In the genomic region with DNA sequence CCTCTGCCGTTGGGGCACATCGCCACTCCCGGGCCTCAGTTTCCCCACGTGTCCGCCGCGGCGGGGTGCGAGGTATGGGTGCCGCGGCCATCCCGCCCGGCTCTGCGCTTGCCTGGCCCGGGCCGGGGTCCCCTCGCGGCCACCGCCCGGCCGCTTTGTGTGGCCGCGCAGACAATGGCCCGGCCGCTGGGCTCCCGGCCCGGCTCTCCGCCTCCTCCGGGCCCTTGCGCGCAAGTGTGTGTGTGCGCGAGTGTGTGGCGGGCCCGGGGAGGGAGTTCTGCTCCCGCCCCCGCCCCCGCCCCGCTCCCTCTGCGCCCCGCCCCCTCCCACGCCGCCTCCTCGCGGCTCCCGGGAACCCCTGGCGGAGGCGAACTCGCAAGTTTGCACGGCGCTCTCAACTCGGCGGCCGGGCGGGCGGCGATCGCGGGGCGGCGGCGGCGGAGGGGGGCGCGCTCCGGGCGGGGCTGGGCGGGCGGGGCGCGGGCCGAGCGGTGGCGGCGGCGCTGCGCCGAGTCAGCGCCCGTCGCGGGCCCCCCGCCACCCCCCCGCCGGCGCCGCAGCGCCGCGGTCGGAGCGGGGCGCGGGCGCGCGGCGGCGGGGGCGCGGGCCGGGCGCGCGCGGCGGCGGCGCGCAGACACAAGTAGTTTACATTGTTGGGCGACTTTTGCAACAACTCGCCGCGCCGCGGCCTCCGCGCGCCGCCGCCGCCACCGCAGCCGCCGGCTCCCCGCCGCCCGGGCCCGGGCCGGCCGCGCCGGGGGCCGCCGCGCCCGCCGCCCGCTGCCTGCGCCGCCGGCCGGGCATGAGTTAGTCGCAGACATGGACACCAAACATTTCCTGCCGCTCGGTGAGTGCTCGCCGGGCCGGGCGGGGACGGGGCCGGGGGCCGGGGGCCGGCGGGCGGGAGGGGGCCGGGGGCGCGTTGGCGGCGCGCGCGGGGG, we compare ENCODE assay signal across 8 cellular contexts. TPM values are rescaled to one million over a fixed set of nuclear protein-coding genes. Genes with fewer than 3 reads are reported as not detected.
A peak's percentile ranks its signal among the peaks of the same experiment; 100 is the strongest.
DNase-seq lines count a peak whose midpoint lies in the region; ATAC-seq and TF ChIP-seq lines count a peak whose summit lies in the region.

A gene (plus strand): TSS at position 643 of the 941 bp plus-strand sequence. CDS start 177 bp downstream, at position 820.

- DNase-seq in DMS79 (lab: John Stamatoyannopoulos, UW): peak; percentile 32
- DNase-seq in SW480 (ENCODE audit: low spot score): peak; percentile 80
- peak; percentile 86 to 89 for DNase-seq in heart right ventricle
- DNase-seq in pons (ENCODE audit: low spot score): peak; percentile 59

- H3K36me3 ChIP-seq in heart right ventricle (no peaks in the 10 kb centered on the region), urinary bladder (ENCODE audit: insufficient read depth) (no peaks in the 10 kb centered on the region)

- no peak for TF ChIP-seq RAD21 in Ishikawa (IDR thresholded peaks at IDR 0.05; ENCODE audit: low read depth)

- H3K27ac ChIP-seq in angular gyrus (ENCODE audit: low read depth, low read length) (peak within 1 kb of the TSS; percentile 84), heart right ventricle (peak within 1 kb of the TSS; percentile 90 to 99 (median 98)), urinary bladder (ENCODE audit: low read depth) (peak within 1 kb of the TSS; percentile 92)

- peak; percentile 54 to 74 (median 64) for ATAC-seq in heart right ventricle
- no peak for ATAC-seq in HG02588 (IDR thresholded peaks at IDR 0.05; ENCODE audit: unreplicated experiment)

- WGBS in heart right ventricle, 2 donors: 0 to 1% methylated on average over 38 to 163 of the region's 164 CpGs
- under 1% methylated on average over 153 of the region's 164 CpGs for WGBS in urinary bladder

- no peak for TF ChIP-seq EP300 in Ishikawa (IDR thresholded peaks at IDR 0.05; ENCODE audit: borderline replicate concordance)

- peaks cover 33 to 68% (median 58%) of the 10 kb centered on the region in 9 donors for H3K4me1 ChIP-seq in heart right ventricle
- H3K4me1 ChIP-seq in urinary bladder (ENCODE audit: insufficient read depth): peaks cover 3% of the 10 kb centered on the region

- H3K4me3 ChIP-seq in heart right ventricle (peak within 1 kb of the TSS; percentile 70 to 96 (median 86)), urinary bladder (ENCODE audit: low read depth, low read length) (peak within 1 kb of the TSS; percentile 82)

- intact Hi-C loops in heart right ventricle (cut with DNase I): loop anchor here (2.0 to 10.0 kb wide), 10 partner anchors 51 to 161 kb away; a partner anchor contains a TSS

- no peaks in the 10 kb centered on the region for H3K9me3 ChIP-seq in heart right ventricle

- H3K27me3 ChIP-seq in heart right ventricle: no peaks in the 10 kb centered on the region

- TF ChIP-seq CTCF in heart right ventricle (IDR thresholded peaks at IDR 0.05): peak in 5 of 9 donors; percentile 26 to 49 (median 43)

TF ChIP-seq in Ishikawa, 13 proteins besides CTCF, POLR2A, EP300 and RAD21:
- TF ChIP-seq, protein P1, sequence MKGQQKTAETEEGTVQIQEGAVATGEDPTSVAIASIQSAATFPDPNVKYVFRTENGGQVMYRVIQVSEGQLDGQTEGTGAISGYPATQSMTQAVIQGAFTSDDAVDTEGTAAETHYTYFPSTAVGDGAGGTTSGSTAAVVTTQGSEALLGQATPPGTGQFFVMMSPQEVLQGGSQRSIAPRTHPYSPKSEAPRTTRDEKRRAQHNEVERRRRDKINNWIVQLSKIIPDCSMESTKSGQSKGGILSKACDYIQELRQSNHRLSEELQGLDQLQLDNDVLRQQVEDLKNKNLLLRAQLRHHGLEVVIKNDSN (IDR thresholded peaks at IDR 0.05): no peak
- TF ChIP-seq CREB1 (IDR thresholded peaks at IDR 0.05; ENCODE audit: low read depth): no peak
- TF ChIP-seq EGR1 (IDR thresholded peaks at IDR 0.05): peak; percentile 76
- TF ChIP-seq, protein P2, sequence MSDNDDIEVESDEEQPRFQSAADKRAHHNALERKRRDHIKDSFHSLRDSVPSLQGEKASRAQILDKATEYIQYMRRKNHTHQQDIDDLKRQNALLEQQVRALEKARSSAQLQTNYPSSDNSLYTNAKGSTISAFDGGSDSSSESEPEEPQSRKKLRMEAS (IDR thresholded peaks at IDR 0.05): 0 out of 2 replicates have a peak, but pooled peaks have one; percentile 7
- TF ChIP-seq TAF1 (IDR thresholded peaks at IDR 0.05; ENCODE audit: low read depth): peak; percentile 13; the same call in 1 of the 2 replicates

RNA-seq across cellular contexts. Expression of the gene that starts here (rescaled TPM):
- total RNA-seq in heart right ventricle (10 to 100 TPM; 38.4 to 92.3 (median 43.6) TPM), urinary bladder (19.7 TPM)
- polyA plus RNA-seq in heart right ventricle (10 to 100 TPM; 22.6 to 39.1 TPM), urinary bladder (70.6 TPM)

Comparison
In these comparisons a context has a peak if more than half of its experiments do, and no peak if none do; other contexts are left out.
1. DNase-seq: peak in every context shown above with its lines; median percentile 88 in heart right ventricle; 80 in SW480; 59 in pons; 32 in DMS79.